ENCODE assay signal across 1 cellular context in genomic region chr2:191797937-191798873, GRCh38.
TF ChIP-seq lines count a peak whose summit lies in the region.

No MANE protein-coding gene starts in this region.

TF ChIP-seq in GM23338, 12 proteins besides CTCF, POLR2A, EP300 and RAD21 (continued from another document):
- no peak for TF ChIP-seq ZNF462 (CRISPR knock-in tag; IDR thresholded peaks at IDR 0.05)
- no peak for TF ChIP-seq NANOG (IDR thresholded peaks at IDR 0.05; ENCODE audit: borderline replicate concordance)
- no peak for TF ChIP-seq ETS1 (IDR thresholded peaks at IDR 0.05)
- TF ChIP-seq REST (IDR thresholded peaks at IDR 0.05; ENCODE audit: unreplicated experiment) = no peak
- TF ChIP-seq CREB1 (CRISPR knock-in tag; IDR thresholded peaks at IDR 0.05; ENCODE audit: low read depth) = no peak
- TF ChIP-seq ZNF114 (CRISPR knock-in tag; IDR thresholded peaks at IDR 0.05) = no peak
- TF ChIP-seq JUNB (IDR thresholded peaks at IDR 0.05; ENCODE audit: unreplicated experiment) = no peak
